ENCODE assay signal across 25 cellular contexts in the genomic region with DNA sequence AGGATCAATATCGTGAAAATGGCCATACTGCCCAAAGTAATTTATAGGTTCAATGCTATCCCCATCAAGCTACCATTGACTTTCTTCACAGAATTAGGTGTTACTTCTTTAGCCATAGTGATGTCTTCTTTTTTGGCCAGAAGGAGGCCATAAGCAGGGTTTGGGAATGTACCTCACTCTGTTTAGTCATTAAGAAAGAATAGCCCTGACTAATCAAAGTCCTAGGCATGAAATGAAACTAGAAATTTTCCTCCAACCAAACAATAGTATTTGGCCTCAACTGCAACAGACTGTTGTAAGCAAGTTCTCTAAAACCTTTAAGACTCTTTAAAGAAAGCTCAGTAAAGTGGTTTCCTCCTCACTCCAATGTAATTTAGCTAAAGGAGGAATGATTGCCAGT.
DNase-seq lines count a peak whose midpoint lies in the region; ATAC-seq and TF ChIP-seq lines count a peak whose summit lies in the region.
"Had no signal": no experiment of that assay in that cellular context is flagged by ENCODE, and none has a peak within 500 bp of the region (broad histone marks: within the 10 kb centered on the region; RNA-seq: fewer than 3 reads in every experiment).

No MANE protein-coding gene starts in this region.

- ATAC-seq in GM18868 (IDR thresholded peaks at IDR 0.05; ENCODE audit: unreplicated experiment), result peak; percentile 89
- ATAC-seq in HG03432 (IDR thresholded peaks at IDR 0.05; ENCODE audit: unreplicated experiment), result no peak
- ATAC-seq: esophagus mucosa, left cardiac atrium had no signal

- H4K20me1 ChIP-seq in GM23248 (ENCODE audit: insufficient read depth), result no peaks in the 10 kb centered on the region

- POLR2A ChIA-PET in CD4-positive, alpha-beta memory T cell (lab: Charles Lee; ENCODE audit: partially characterized antibody), result no interaction called here

- no peak overlapping the region for H2AFZ ChIP-seq in GM23248

- 93 to 97% methylated on average over 1 of the region's 1 CpG for WGBS in GM23248 (ENCODE audit: low coverage in 1 of 2, low lambda C conversion rate in 2 of 2, missing lambda C conversion rate in 2 of 2), 2 experiments

- H3K4me3 Mint-ChIP-seq in chondrocyte (ENCODE audit: unreplicated experiment), result no peak overlapping the region
- H3K4me3 Mint-ChIP-seq in CD4-positive, alpha-beta memory T cell, result no peak overlapping the region
- H3K4me3 Mint-ChIP-seq: activated naive CD4-positive, alpha-beta T cell treated with anti-CD3 and anti-CD28 coated beads, Interleukin-2, amount 10 ng/mL, durations not matched to agents 7 days and 5 days; mesothelial cell of epicardium; nephron; T-helper 1 cell treated with Interleukin-12 subunit alpha and Interleukin-12 subunit beta and Interleukin-4 antibody, amounts not matched to agents 30 μg/mL and 1 μg/mL, for 36 hours had no signal

- H3K9me2 ChIP-seq in GM23248 (ENCODE audit: insufficient read depth), result no peaks in the 10 kb centered on the region

- H3K36me3 Mint-ChIP-seq in chondrocyte (ENCODE audit: low read depth), result peaks cover 12% of the 10 kb centered on the region
- H3K36me3 Mint-ChIP-seq in CD4-positive, alpha-beta memory T cell, result peaks cover 47 to 61% of the 10 kb centered on the region in 2 donors

- H3K4me1 Mint-ChIP-seq in chondrocyte (ENCODE audit: low read depth), result no peaks in the 10 kb centered on the region
- peaks cover 3 to 13% (median 12%) of the 10 kb centered on the region in 4 donors for H3K4me1 Mint-ChIP-seq in CD4-positive, alpha-beta memory T cell
- H3K4me1 Mint-ChIP-seq: activated naive CD4-positive, alpha-beta T cell treated with anti-CD3 and anti-CD28 coated beads, Interleukin-2, amount 10 ng/mL, durations not matched to agents 7 days and 5 days; mesothelial cell of epicardium; nephron had no signal

- intact Hi-C loops in CD4-positive, alpha-beta memory T cell (cut with micrococcal nuclease), result no loop called here

- H3F3A ChIP-seq in GM23248 (ENCODE audit: insufficient read depth), result no peaks in the 10 kb centered on the region

- DNase-seq in GM23248, result peak; percentile 62
- DNase-seq in MV-4-11 (lab: John Stamatoyannopoulos, UW), result peak; percentile 1
- peak; percentile 10 for DNase-seq in fibroblast of the aortic adventitia (ENCODE audit: low read depth)
- no peak for DNase-seq in chondrocyte (ENCODE audit: low spot score)
- DNase-seq in CD4-positive, alpha-beta memory T cell, result no peak
- no peak for DNase-seq in UCSD-AML1 (lab: John Stamatoyannopoulos, UW; ENCODE audit: unreplicated experiment)
- DNase-seq: activated CD4-positive, alpha-beta T cell treated with anti-CD3 and anti-CD28 coated beads, Interleukin-2, amount 50 U/mL, for 48 hours; activated naive CD4-positive, alpha-beta T cell treated with anti-CD3 and anti-CD28 coated beads, Interleukin-2, amount 10 ng/mL, durations not matched to agents 7 days and 5 days; cerebellar nuclear complex; DND-41; effector CD4-positive, alpha-beta T cell; glutamatergic neuron; left cardiac atrium; NCI-H1092 treated with DMSO at 0.1 percent for 48 hours; NCI-H2029; NCI-H446; upper lobe of left lung; WERI-Rb-1 had no signal

- H3K4me2 ChIP-seq in GM23248 (ENCODE audit: unreplicated experiment), result no peak overlapping the region

- in situ Hi-C loops in GM23248 (cut with MboI), result no loop called here

- CTCF ChIA-PET in CD4-positive, alpha-beta memory T cell (lab: Charles Lee; ENCODE audit: partially characterized antibody), result no interaction called here

- H3K36me3 ChIP-seq in GM23248 (ENCODE audit: low read depth), result no peaks in the 10 kb centered on the region
- H3K36me3 ChIP-seq in CD4-positive, alpha-beta memory T cell (ENCODE audit: insufficient read depth, low read length), result no peaks in the 10 kb centered on the region
- H3K36me3 ChIP-seq: upper lobe of left lung had no signal

- no peak overlapping the region for H3K9ac ChIP-seq in GM23248

- no peaks in the 10 kb centered on the region for H3K27me3 Mint-ChIP-seq in chondrocyte (ENCODE audit: low read depth)
- no peaks in the 10 kb centered on the region for H3K27me3 Mint-ChIP-seq in CD4-positive, alpha-beta memory T cell
- H3K27me3 Mint-ChIP-seq: activated naive CD4-positive, alpha-beta T cell treated with anti-CD3 and anti-CD28 coated beads, Interleukin-2, amount 10 ng/mL, durations not matched to agents 7 days and 5 days had no signal

- H3K9me3 ChIP-seq in GM23248 (ENCODE audit: low read depth), result no peaks in the 10 kb centered on the region
- H3K9me3 ChIP-seq in CD4-positive, alpha-beta memory T cell (ENCODE audit: control insufficient read depth in 1 of 2, low read length in 2 of 2), result no peaks in the 10 kb centered on the region
- H3K9me3 ChIP-seq: SJSA1, upper lobe of left lung had no signal

- H3K4me1 ChIP-seq in GM23248 (ENCODE audit: insufficient read depth), result no peaks in the 10 kb centered on the region
- H3K4me1 ChIP-seq in CD4-positive, alpha-beta memory T cell (ENCODE audit: insufficient read depth, low read length), result no peaks in the 10 kb centered on the region
- H3K4me1 ChIP-seq: SJSA1, upper lobe of left lung had no signal

- H3K4me3 ChIP-seq in GM23248 (no peak overlapping the region), fibroblast of the aortic adventitia (ENCODE audit: low read depth, low read length) (no peak overlapping the region)
- H3K4me3 ChIP-seq in CD4-positive, alpha-beta memory T cell (ENCODE audit: low read length in 2 of 2), result no peak overlapping the region
- H3K4me3 ChIP-seq: SJSA1, upper lobe of left lung had no signal

- no peaks in the 10 kb centered on the region for H3K27me3 ChIP-seq in GM23248 (replicated peaks; ENCODE audit: insufficient read depth)
- H3K27me3 ChIP-seq in CD4-positive, alpha-beta memory T cell (ENCODE audit: insufficient read depth, low read length), result no peaks in the 10 kb centered on the region
- H3K27me3 ChIP-seq: SJSA1, upper lobe of left lung had no signal

- TF ChIP-seq CTCF in fibroblast of the aortic adventitia (IDR thresholded peaks at IDR 0.05; ENCODE audit: insufficient read depth, low read length) (no peak), chondrocyte (IDR thresholded peaks at IDR 0.05) (no peak)

- H3K27ac ChIP-seq in GM23248, result 0 out of 2 replicates have a peak overlapping the region, but pooled peaks have one; percentile 27
- no peak overlapping the region for H3K27ac ChIP-seq in CD4-positive, alpha-beta memory T cell (ENCODE audit: low read depth, low read length)
- H3K27ac ChIP-seq: SJSA1, upper lobe of left lung, WERI-Rb-1 had no signal

- H3K9me3 Mint-ChIP-seq in chondrocyte (ENCODE audit: low read depth), result no peaks in the 10 kb centered on the region
- H3K9me3 Mint-ChIP-seq in CD4-positive, alpha-beta memory T cell, result peaks cover 0 to 1% (median 0%) of the 10 kb centered on the region in 8 donors
- H3K9me3 Mint-ChIP-seq: activated naive CD4-positive, alpha-beta T cell treated with anti-CD3 and anti-CD28 coated beads, Interleukin-2, amount 10 ng/mL, durations not matched to agents 7 days and 5 days; mesothelial cell of epicardium; nephron; T-helper 1 cell treated with Interleukin-12 subunit alpha and Interleukin-12 subunit beta and Interleukin-4 antibody, amounts not matched to agents 30 μg/mL and 1 μg/mL, for 36 hours had no signal

- H3K79me2 ChIP-seq in GM23248 (ENCODE audit: insufficient read depth), result peaks cover 4% of the 10 kb centered on the region; the same call in 1 of the 2 replicates

- no peak overlapping the region for H3K27ac Mint-ChIP-seq in chondrocyte (ENCODE audit: unreplicated experiment)
- H3K27ac Mint-ChIP-seq in CD4-positive, alpha-beta memory T cell, result no peak overlapping the region
- H3K27ac Mint-ChIP-seq: activated naive CD4-positive, alpha-beta T cell treated with anti-CD3 and anti-CD28 coated beads, Interleukin-2, amount 10 ng/mL, durations not matched to agents 7 days and 5 days; mesothelial cell of epicardium; nephron; T-helper 1 cell treated with Interleukin-12 subunit alpha and Interleukin-12 subunit beta and Interleukin-4 antibody, amounts not matched to agents 30 μg/mL and 1 μg/mL, for 36 hours had no signal

Comparison
In these comparisons a context has a peak if more than half of its experiments do, and no peak if none do; other contexts are left out.
1. DNase-seq: peak in GM23248 (single experiment), MV-4-11 (single experiment) and fibroblast of the aortic adventitia (single experiment); none in chondrocyte (single experiment), CD4-positive, alpha-beta memory T cell (0 of 5) and UCSD-AML1 (single experiment).